ENCODE assay signal across 8 cellular contexts in genomic region chr16:31713071-31713944, GRCh38.
DNase-seq lines count a peak whose midpoint lies in the region; ATAC-seq, FAIRE-seq and TF ChIP-seq lines count a peak whose summit lies in the region.

No MANE protein-coding gene starts in this region.

- 0 to 1% (median 1%) methylated on average over 52 to 59 of the region's 59 CpGs for WGBS in small intestine, 3 donors

- POLR2A ChIA-PET in AG04450 (lab: Yijun Ruan, JAX) = interaction anchor here (0.6 to 2.2 kb wide), 8 partner anchors 11 to 296 kb away, joined by 3 to 9 read pairs (median 4); partner anchors contain the start of genes ARMC5, RUSF1 and ZNF267

- no peaks in the 10 kb centered on the region for H3K27me3 ChIP-seq in AG04450 (ENCODE audit: control insufficient read depth, insufficient read depth, low read length)
- no peaks in the 10 kb centered on the region for H3K27me3 ChIP-seq in bronchial epithelial cell (ENCODE audit: control insufficient read depth, insufficient read depth, low read length)
- H3K27me3 ChIP-seq in small intestine (ENCODE audit: control insufficient read depth in 2 of 2, insufficient read depth in 2 of 2, low read length in 2 of 2) = no peaks in the 10 kb centered on the region

- CTCF ChIA-PET in AG04450 (lab: Charles Lee) = interaction anchor here (0.8 to 1.6 kb wide), 7 partner anchors 8 to 572 kb away, joined by 3 to 7 read pairs (median 3); no protein-coding TSS in a partner anchor

- peak; percentile 93 for ATAC-seq in GM18873 (IDR thresholded peaks at IDR 0.05; ENCODE audit: low FRiP score, unreplicated experiment)
- ATAC-seq in HG03135 (IDR thresholded peaks at IDR 0.05; ENCODE audit: unreplicated experiment) = peak; percentile 92

- no peak for FAIRE-seq in bronchial epithelial cell (lab: Jason Lieb, UNC)
- FAIRE-seq in small intestine (lab: Jason Lieb, UNC) = no peak

- H3K27ac ChIP-seq in AG04450 (ENCODE audit: low read depth, low read length) (peak overlapping the region; percentile 98), small intestine (ENCODE audit: low read depth in 1 of 2, low read length in 1 of 2) (peak overlapping the region; percentile 87 to 98)

- peaks cover 2% of the 10 kb centered on the region for H3K9me3 ChIP-seq in AG04450 (ENCODE audit: control insufficient read depth, insufficient read depth, low read length)
- H3K9me3 ChIP-seq in small intestine (ENCODE audit: control insufficient read depth, low read depth) = no peaks in the 10 kb centered on the region

- H3K4me3 ChIP-seq in AG04450 (ENCODE audit: low read depth, low read length) (peak overlapping the region; percentile 94), WI38 (ENCODE audit: low read depth, low read length) (peak overlapping the region; percentile 95), bronchial epithelial cell (ENCODE audit: low read depth, low read length) (peak overlapping the region; percentile 64), small intestine (ENCODE audit: low read depth in 1 of 2, low read length in 2 of 2) (peak overlapping the region; percentile 83 to 92)

- H3K4me1 ChIP-seq in small intestine (ENCODE audit: control insufficient read depth in 2 of 2, insufficient read depth in 1 of 2, low read depth in 1 of 2, low read length in 1 of 2) = peaks cover 3 to 7% of the 10 kb centered on the region in 2 donors

- H3K36me3 ChIP-seq in bronchial epithelial cell (ENCODE audit: control insufficient read depth, insufficient read depth, low read length) (peaks cover 2% of the 10 kb centered on the region), small intestine (ENCODE audit: control insufficient read depth in 2 of 2, insufficient read depth in 2 of 2, low read length in 2 of 2) (no peaks in the 10 kb centered on the region)

- DNase-seq in AG04450 (ENCODE audit: low read depth, low spot score) = peak; percentile 78
- peak; percentile 92 for DNase-seq in NCI-H2196 (lab: John Stamatoyannopoulos, UW; ENCODE audit: unreplicated experiment)
- peak; percentile 86 for DNase-seq in bronchial epithelial cell (ENCODE audit: low read depth)
- DNase-seq in iPS-NIHi7 (ENCODE audit: extremely low spot score) = peak; percentile 95
- DNase-seq in small intestine = peak; percentile 96

- no peak for TF ChIP-seq CTCF in AG04450 (IDR thresholded peaks at IDR 0.05; ENCODE audit: low read depth, low read length)
- TF ChIP-seq CTCF in WI38 (IDR thresholded peaks at IDR 0.05; ENCODE audit: low read depth, low read length) = no peak
- no peak for TF ChIP-seq CTCF in bronchial epithelial cell (IDR thresholded peaks at IDR 0.05; ENCODE audit: insufficient read depth, low read length, severe bottlenecking)

Comparison
In these comparisons a context has a peak if more than half of its experiments do, and no peak if none do; other contexts are left out.
1. Peak in every context shown above with its lines: DNase-seq, ATAC-seq, H3K4me3 ChIP-seq and H3K27ac ChIP-seq.